26 cellular contexts compared by ENCODE assay signal in the genomic region with DNA sequence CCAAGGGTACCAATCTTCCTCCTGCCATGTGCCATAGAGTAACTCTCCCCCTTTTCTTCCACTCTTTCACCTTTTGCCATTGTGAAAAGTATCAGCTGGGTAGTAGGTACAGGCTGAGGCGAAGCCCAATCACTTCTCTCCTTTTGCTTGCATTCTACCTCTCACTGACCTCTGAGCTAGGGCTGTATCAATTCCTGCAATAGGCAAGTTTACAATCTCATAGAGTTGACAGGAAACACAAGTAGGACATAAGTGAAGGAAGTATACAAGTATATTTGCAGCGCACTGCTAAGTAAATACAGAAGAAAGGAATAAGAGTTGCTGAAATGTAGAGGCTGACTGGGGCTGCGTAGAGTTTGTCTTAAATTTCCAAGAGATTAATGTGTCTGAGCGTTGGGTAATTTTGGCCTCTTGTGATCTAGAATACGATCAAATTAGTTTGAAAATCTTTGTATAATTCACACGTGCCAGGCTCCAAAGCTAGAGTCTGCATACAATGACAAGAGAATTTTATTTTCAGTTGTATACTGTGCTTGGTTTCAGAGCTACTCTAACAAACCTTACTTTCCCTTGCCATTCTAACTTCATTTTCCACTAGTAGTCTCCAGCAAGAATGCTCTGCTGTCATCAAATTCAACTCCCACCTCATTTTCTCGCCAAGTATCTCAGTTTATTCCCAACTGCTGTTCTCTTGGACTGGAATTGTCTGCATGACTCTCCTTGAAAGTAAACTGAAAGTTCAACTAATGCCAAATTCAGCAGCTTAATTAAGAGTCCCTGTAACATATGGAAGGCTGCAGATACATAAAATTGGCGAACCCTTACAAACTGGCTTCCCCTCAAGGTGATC.
"Had no signal": no experiment of that assay in that cellular context is flagged by ENCODE, and none has a peak within 500 bp of the region (broad histone marks: within the 10 kb centered on the region; RNA-seq: fewer than 3 reads in every experiment).

No MANE protein-coding gene starts in this region.

- H3K27ac ChIP-seq: adrenal gland, brain microvascular endothelial cell, ovary, psoas muscle, upper lobe of right lung had no signal

- H3K27me3 ChIP-seq: adrenal gland, brain microvascular endothelial cell, ovary, upper lobe of right lung had no signal

- H3K4me1 ChIP-seq: adrenal gland, psoas muscle, upper lobe of right lung had no signal

- H3K4me2 ChIP-seq: smooth muscle cell had no signal

- H3K27ac Mint-ChIP-seq: activated B cell treated with CpG ODN at 0.5 μM for 24 hours; activated CD8-positive, alpha-beta memory T cell treated with anti-CD3 and anti-CD28 coated beads, Interleukin-2, amount 10 ng/mL, durations not matched to agents 7 days and 5 days; activated CD8-positive, alpha-beta T cell treated with anti-CD3 and anti-CD28 coated beads, Interleukin-2, amount 10 ng/mL, durations not matched to agents 7 days and 5 days; activated naive CD4-positive, alpha-beta T cell treated with anti-CD3 and anti-CD28 coated beads, Interleukin-2, amount 50 U/mL, for 72 hours; stimulated activated memory B cell treated with anti-CD40 and anti-IgM and Interleukin-4, amounts not matched to agents 10 μg/mL and 1 μg/mL and 100 μg/mL, for 72 hours; stimulated activated naive CD8-positive, alpha-beta T cell treated with anti-CD3 and anti-CD28 coated beads, Interleukin-15, amount 100 ng/mL, for 72 hours; T-helper 2 cell treated with Interferon-gamma antibody and Interleukin-4, amounts not matched to agents 5 μg/mL and 100 μg/mL, for 36 hours had no signal

- H3K36me3 ChIP-seq: adrenal gland, brain microvascular endothelial cell, ovary, upper lobe of right lung had no signal

- H3K36me3 Mint-ChIP-seq: naive B cell had no signal

- H3K4me3 Mint-ChIP-seq: activated B cell treated with CpG ODN at 0.5 μM for 24 hours; activated CD8-positive, alpha-beta memory T cell treated with anti-CD3 and anti-CD28 coated beads, Interleukin-2, amount 10 ng/mL, durations not matched to agents 7 days and 5 days; activated CD8-positive, alpha-beta T cell treated with anti-CD3 and anti-CD28 coated beads, Interleukin-2, amount 10 ng/mL, durations not matched to agents 7 days and 5 days; naive B cell; stimulated activated memory B cell treated with anti-CD40 and anti-IgM and Interleukin-4, amounts not matched to agents 10 μg/mL and 1 μg/mL and 100 μg/mL, for 72 hours; stimulated activated naive CD8-positive, alpha-beta T cell treated with anti-CD3 and anti-CD28 coated beads, Interleukin-15, amount 100 ng/mL, for 72 hours; T-helper 2 cell treated with Interferon-gamma antibody and Interleukin-4, amounts not matched to agents 5 μg/mL and 100 μg/mL, for 36 hours had no signal

- ATAC-seq: activated CD8-positive, alpha-beta memory T cell treated with anti-CD3 and anti-CD28 coated beads, Interleukin-2, amount 10 ng/mL, durations not matched to agents 7 days and 5 days; activated CD8-positive, alpha-beta T cell treated with anti-CD3 and anti-CD28 coated beads, Interleukin-2, amount 10 ng/mL, durations not matched to agents 7 days and 5 days; activated naive CD4-positive, alpha-beta T cell treated with anti-CD3 and anti-CD28 coated beads, Interleukin-2, amount 50 U/mL, for 72 hours; left ventricle myocardium superior; psoas muscle; stimulated activated memory B cell treated with anti-CD40 and anti-IgM and Interleukin-4, amounts not matched to agents 10 μg/mL and 1 μg/mL and 100 μg/mL, for 72 hours; stimulated activated naive CD8-positive, alpha-beta T cell treated with anti-CD3 and anti-CD28 coated beads, Interleukin-15, amount 100 ng/mL, for 72 hours; upper lobe of right lung had no signal

- H3K9me3 Mint-ChIP-seq: activated B cell treated with CpG ODN at 0.5 μM for 24 hours had no signal

- H3K27me3 Mint-ChIP-seq: activated B cell treated with CpG ODN at 0.5 μM for 24 hours; activated CD8-positive, alpha-beta memory T cell treated with anti-CD3 and anti-CD28 coated beads, Interleukin-2, amount 10 ng/mL, durations not matched to agents 7 days and 5 days; naive B cell; stimulated activated memory B cell treated with anti-CD40 and anti-IgM and Interleukin-4, amounts not matched to agents 10 μg/mL and 1 μg/mL and 100 μg/mL, for 72 hours; stimulated activated naive CD8-positive, alpha-beta T cell treated with anti-CD3 and anti-CD28 coated beads, Interleukin-15, amount 100 ng/mL, for 72 hours had no signal

- DNase-seq: activated B cell treated with CpG ODN at 0.5 μM for 24 hours; activated CD8-positive, alpha-beta memory T cell treated with anti-CD3 and anti-CD28 coated beads, Interleukin-2, amount 10 ng/mL, durations not matched to agents 7 days and 5 days; activated CD8-positive, alpha-beta T cell treated with anti-CD3 and anti-CD28 coated beads, Interleukin-2, amount 10 ng/mL, durations not matched to agents 7 days and 5 days; activated naive CD4-positive, alpha-beta T cell; activated T-cell treated with anti-CD3 and anti-CD28 coated beads, Interleukin-2, amount 50 U/mL, for 48 hours; adrenal gland; aorta; brain microvascular endothelial cell; caudate nucleus; foreskin melanocyte; kidney glomerular epithelial cell; left ventricle myocardium superior; naive B cell; ovary; psoas muscle; stimulated activated CD4-positive, alpha-beta T cell treated with anti-CD3 and anti-CD28 coated beads, Interleukin-1b, Interleukin-23, amount 100 ng/mL, for 48 hours; stimulated activated CD4-positive, alpha-beta T cell treated with anti-CD3 and anti-CD28 coated beads, Interleukin-4, amount 100 ng/mL, for 4 hours; stimulated activated CD8-positive, alpha-beta memory T cell treated with anti-CD3 and anti-CD28 coated beads, Interleukin-4, amount 100 ng/mL, for 48 hours; stimulated activated naive CD8-positive, alpha-beta T cell treated with anti-CD3 and anti-CD28 coated beads, Interleukin-15, amount 100 ng/mL, for 72 hours; substantia nigra; T-helper 1 cell; upper lobe of right lung had no signal

- H3K4me3 ChIP-seq: adrenal gland, ovary, psoas muscle, smooth muscle cell, upper lobe of right lung had no signal

- H3K4me1 Mint-ChIP-seq: activated CD8-positive, alpha-beta memory T cell treated with anti-CD3 and anti-CD28 coated beads, Interleukin-2, amount 10 ng/mL, durations not matched to agents 7 days and 5 days had no signal
